In the genomic region with DNA sequence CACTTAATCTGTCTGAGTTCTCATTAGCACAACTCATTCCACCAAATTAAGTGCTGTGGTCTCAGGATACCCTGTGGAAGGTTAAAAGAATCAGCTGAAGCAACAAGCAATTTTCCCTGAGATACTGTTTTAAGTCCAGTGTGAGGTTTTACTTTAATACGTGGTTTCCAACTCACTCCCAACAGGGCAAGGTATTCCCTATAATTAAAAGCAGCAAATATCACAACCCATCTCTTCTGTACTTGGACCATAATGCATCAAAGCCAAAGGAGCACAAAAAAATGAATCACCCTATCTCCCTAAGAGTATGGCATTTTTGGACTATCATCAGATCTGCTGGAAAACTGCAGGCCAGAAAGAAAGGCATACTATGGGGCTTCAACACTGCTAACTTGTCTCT, we compare ENCODE assay signal across 29 cellular contexts. TPM values are rescaled to one million over a fixed set of nuclear protein-coding genes. Genes with fewer than 3 reads are reported as not detected.
A peak's percentile ranks its signal among the peaks of the same experiment; 100 is the strongest.
DNase-seq lines count a peak whose midpoint lies in the region; ATAC-seq, FAIRE-seq and TF ChIP-seq lines count a peak whose summit lies in the region.
"Had no signal": no experiment of that assay in that cellular context is flagged by ENCODE, and none has a peak within 500 bp of the region (broad histone marks: within the 10 kb centered on the region; RNA-seq: fewer than 3 reads in every experiment).

No MANE protein-coding gene starts in this region.

- no peaks in the 10 kb centered on the region for H3K36me3 Mint-ChIP-seq in osteocyte (ENCODE audit: unreplicated experiment)
- H3K36me3 Mint-ChIP-seq: activated naive CD4-positive, alpha-beta T cell treated with anti-CD3 and anti-CD28 coated beads, Interleukin-2, amount 50 U/mL, for 24 hours; mesothelial cell of epicardium had no signal

- H3K9me3 ChIP-seq in heart right ventricle (no peaks in the 10 kb centered on the region), SK-N-MC (ENCODE audit: low read depth, low read length) (no peaks in the 10 kb centered on the region), hepatocyte (ENCODE audit: low read depth) (no peaks in the 10 kb centered on the region), uterus (no peaks in the 10 kb centered on the region), pancreas (no peaks in the 10 kb centered on the region)
- H3K9me3 ChIP-seq: HAP-1, SJCRH30 had no signal

- peak overlapping the region in 4 of 10 donors; percentile 22 to 31 (median 26) for H3K27ac ChIP-seq in heart right ventricle
- H3K27ac ChIP-seq in SK-N-MC, result no peak overlapping the region
- no peak overlapping the region for H3K27ac ChIP-seq in hepatocyte
- H3K27ac ChIP-seq in uterus, result peak overlapping the region; percentile 41 to 99
- H3K27ac ChIP-seq in pancreas, result peak overlapping the region in 1 of 4 donors; percentile 29
- H3K27ac ChIP-seq: SJCRH30, VCaP had no signal

- H3K27me3 Mint-ChIP-seq in osteocyte (ENCODE audit: unreplicated experiment), result peaks cover 36% of the 10 kb centered on the region

- H4K20me1 ChIP-seq in hepatocyte (ENCODE audit: insufficient read depth, poor library complexity, severe bottlenecking), result no peaks in the 10 kb centered on the region

- peaks cover 5% of the 10 kb centered on the region for H3K4me1 Mint-ChIP-seq in osteocyte (ENCODE audit: unreplicated experiment)
- H3K4me1 Mint-ChIP-seq: activated naive CD4-positive, alpha-beta T cell treated with anti-CD3 and anti-CD28 coated beads, Interleukin-2, amount 50 U/mL, for 24 hours had no signal

- ATAC-seq in heart right ventricle (no peak), left cardiac atrium (no peak), HG02642 (IDR thresholded peaks at IDR 0.05; ENCODE audit: poor library complexity, unreplicated experiment) (no peak), pancreas (no peak)
- ATAC-seq: activated CD4-positive, alpha-beta T cell treated with anti-CD3 and anti-CD28 coated beads for 36 hours had no signal

- DNase-seq in heart right ventricle (no peak), left cardiac atrium (no peak), SK-N-MC (ENCODE audit: low read depth, low spot score) (no peak), hepatocyte (ENCODE audit: low spot score) (no peak), uterus (no peak), pancreas (no peak), osteocyte (ENCODE audit: extremely low spot score, unreplicated experiment) (no peak)
- DNase-seq: activated CD4-positive, alpha-beta T cell treated with anti-CD3 and anti-CD28 coated beads for 36 hours; amygdala; CD4-positive, alpha-beta T cell; islet precursor cell; Karpas-422; NCI-H1436; NCI-H2081; NCI-H345; SJCRH30; stimulated activated CD4-positive, alpha-beta T cell treated with anti-CD3 and anti-CD28 coated beads, Interleukin-4, amount 100 ng/mL, for 24 hours; T1000; trophoblast cell had no signal

- peaks cover 0 to 23% (median 0%) of the 10 kb centered on the region in 7 donors for H3K27me3 ChIP-seq in heart right ventricle
- no peaks in the 10 kb centered on the region for H3K27me3 ChIP-seq in hepatocyte
- no peaks in the 10 kb centered on the region for H3K27me3 ChIP-seq in uterus
- no peaks in the 10 kb centered on the region for H3K27me3 ChIP-seq in pancreas

- H3K9ac ChIP-seq in SK-N-MC (ENCODE audit: insufficient read length), result no peak overlapping the region

- no peak overlapping the region for H3K27ac Mint-ChIP-seq in osteocyte (ENCODE audit: unreplicated experiment)
- H3K27ac Mint-ChIP-seq: activated CD4-positive, alpha-beta T cell treated with anti-CD3 and anti-CD28 coated beads for 36 hours; activated naive CD4-positive, alpha-beta T cell treated with anti-CD3 and anti-CD28 coated beads, Interleukin-2, amount 50 U/mL, for 24 hours; activated T-helper 2 cell treated with anti-CD3 and anti-CD28 coated beads, Interferon-gamma antibody, Interleukin-2, Interleukin-4, amounts not matched to agents 10 μg/mL and 5 μg/mL and 100 μg/mL, durations not matched to agents 14 hours and 24 hours and 36 hours; CD4-positive, alpha-beta T cell; mesothelial cell of epicardium; progenitor cell of endocrine pancreas had no signal

- TF ChIP-seq CTCF in heart right ventricle (IDR thresholded peaks at IDR 0.05), result no peak
- no peak for TF ChIP-seq CTCF in hepatocyte (IDR thresholded peaks at IDR 0.05; ENCODE audit: poor library complexity)
- TF ChIP-seq CTCF in uterus (IDR thresholded peaks at IDR 0.05), result no peak
- TF ChIP-seq CTCF in pancreas (IDR thresholded peaks at IDR 0.05), result no peak
- no peak for TF ChIP-seq CTCF in osteocyte (IDR thresholded peaks at IDR 0.05)

- H3K36me3 ChIP-seq in heart right ventricle (no peaks in the 10 kb centered on the region), SK-N-MC (ENCODE audit: insufficient read depth, low read length) (peaks cover 3% of the 10 kb centered on the region; the same call in 1 of the 2 replicates), hepatocyte (replicated peaks; ENCODE audit: insufficient read depth, low read depth) (no peaks in the 10 kb centered on the region), uterus (no peaks in the 10 kb centered on the region), pancreas (no peaks in the 10 kb centered on the region)
- H3K36me3 ChIP-seq: HAP-1, SJCRH30 had no signal

- H3K4me2 ChIP-seq in hepatocyte, result peak overlapping the region; percentile 6

- whole genome bisulfite sequencing in heart right ventricle, 2 donors, result 63 to 76% methylated on average over 1 of the region's 1 CpG
- 78% methylated on average over 1 of the region's 1 CpG for WGBS in hepatocyte (ENCODE audit: low lambda C conversion rate, missing lambda C conversion rate)
- 22 to 28% methylated on average over 1 of the region's 1 CpG for WGBS in pancreas, 2 donors

- FAIRE-seq in pancreas (lab: Jason Lieb, UNC), result no peak
- FAIRE-seq: A204.1, GM12892, RCC 7860 had no signal

- no peaks in the 10 kb centered on the region for H3K9me3 Mint-ChIP-seq in osteocyte (ENCODE audit: unreplicated experiment)
- H3K9me3 Mint-ChIP-seq: activated naive CD4-positive, alpha-beta T cell treated with anti-CD3 and anti-CD28 coated beads, Interleukin-2, amount 50 U/mL, for 24 hours; activated T-helper 2 cell treated with anti-CD3 and anti-CD28 coated beads, Interferon-gamma antibody, Interleukin-2, Interleukin-4, amounts not matched to agents 10 μg/mL and 5 μg/mL and 100 μg/mL, durations not matched to agents 14 hours and 24 hours and 36 hours; CD4-positive, alpha-beta T cell; mesothelial cell of epicardium had no signal

- H3K4me3 ChIP-seq in heart right ventricle (peak overlapping the region in 6 of 10 donors; percentile 2 to 15 (median 6)), SK-N-MC (0 out of 2 replicates have a peak overlapping the region, but pooled peaks have one; percentile 18), hepatocyte (no peak overlapping the region), uterus (no peak overlapping the region), pancreas (peak overlapping the region in 1 of 4 donors; percentile 19)
- H3K4me3 ChIP-seq: HAP-1, SJCRH30 had no signal

- peak in 1 of 2 donors; percentile 5 for TF ChIP-seq POLR2A in uterus (IDR thresholded peaks at IDR 0.05)

- H3K79me2 ChIP-seq in hepatocyte, result peaks cover 51% of the 10 kb centered on the region

- H3K9me2 ChIP-seq in hepatocyte (replicated peaks; ENCODE audit: insufficient read depth), result no peaks in the 10 kb centered on the region

- H3K4me3 Mint-ChIP-seq in osteocyte (ENCODE audit: unreplicated experiment), result no peak overlapping the region
- H3K4me3 Mint-ChIP-seq: activated CD4-positive, alpha-beta T cell treated with anti-CD3 and anti-CD28 coated beads for 36 hours; activated naive CD4-positive, alpha-beta T cell treated with anti-CD3 and anti-CD28 coated beads, Interleukin-2, amount 50 U/mL, for 24 hours; CD4-positive, alpha-beta T cell; mesothelial cell of epicardium had no signal

- peaks cover 0 to 50% (median 12%) of the 10 kb centered on the region in 9 donors for H3K4me1 ChIP-seq in heart right ventricle
- H3K4me1 ChIP-seq in hepatocyte (ENCODE audit: insufficient read depth), result peaks cover 22% of the 10 kb centered on the region
- H3K4me1 ChIP-seq in uterus, result peaks cover 0 to 4% of the 10 kb centered on the region in 2 donors
- H3K4me1 ChIP-seq in pancreas, result peaks cover 8 to 46% (median 27%) of the 10 kb centered on the region in 3 donors
- H3K4me1 ChIP-seq: HAP-1, SJCRH30 had no signal

- H2AFZ ChIP-seq in hepatocyte, result no peak overlapping the region

- intact Hi-C loops in heart right ventricle (cut with DNase I), result loop anchor here in 4 of 10 donors (5.0 to 10.0 kb wide), 4 partner anchors 79 to 653 kb away; partner anchors contain the start of genes IQUB (in 1 of the 4) and RNF133 (in 1 of the 4)
- intact Hi-C loops in left cardiac atrium (cut with DNase I), result no loop called here
- intact Hi-C loops in uterus (cut with DNase I; ENCODE audit: low total_unique reads), result no loop called here
- intact Hi-C loops in pancreas (cut with DNase I), result no loop called here

RNA-seq across cellular contexts. Expression of gene CADPS2, which starts 4.9 kb away (rescaled TPM):
- 10 to 100 TPM in 3 of 10 donors, 1 to 10 TPM in 7; 3.6 to 25.7 (median 6.1) TPM for total RNA-seq in heart right ventricle
- 1 to 10 TPM; 6.7 to 7.2 TPM for polyA plus RNA-seq in heart right ventricle
- 10 to 100 TPM; 11.5 to 14.4 TPM for total RNA-seq in left cardiac atrium
- 37.4 and 41.5 TPM in 2 replicates for total RNA-seq in hepatocyte
- 15.7 and 16.3 TPM in 2 replicates for polyA plus RNA-seq in hepatocyte
- 100 to 1,000 TPM in 1 of 4 donors, 10 to 100 TPM in 3; 11.5 to 119 (median 36.8) TPM for total RNA-seq in uterus
- total RNA-seq in pancreas, result 10 to 100 TPM; 16.2 to 27.3 (median 20.2) TPM
- polyA plus RNA-seq in pancreas, result 1 to 10 TPM; 7.7 to 7.9 TPM
- 0.81 and 1.0 TPM in 2 replicates for total RNA-seq in osteocyte
- total RNA-seq: activated CD4-positive, alpha-beta T cell treated with anti-CD3 and anti-CD28 coated beads for 36 hours; activated T-helper 2 cell treated with anti-CD3 and anti-CD28 coated beads, Interferon-gamma antibody, Interleukin-2, Interleukin-4, amounts not matched to agents 10 μg/mL and 5 μg/mL and 100 μg/mL, durations not matched to agents 14 hours and 24 hours and 36 hours; CD4-positive, alpha-beta T cell; SJCRH30 had no signal

Comparison
In these comparisons a context has a peak if more than half of its experiments do, and no peak if none do; other contexts are left out.
1. H3K27ac ChIP-seq: peak in uterus (2 of 2); none in SK-N-MC (single experiment) and hepatocyte (single experiment).
2. H3K4me3 ChIP-seq: peak in heart right ventricle (6 of 10) and SK-N-MC (single experiment); none in hepatocyte (single experiment) and uterus (0 of 2).